ENCODE assay signal across 12 cellular contexts in genomic region chr2:195304310-195304709, GRCh38.
A peak's percentile ranks its signal among the peaks of the same experiment; 100 is the strongest.
DNase-seq lines count a peak whose midpoint lies in the region; ATAC-seq, FAIRE-seq and TF ChIP-seq lines count a peak whose summit lies in the region.
"Had no signal": no experiment of that assay in that cellular context is flagged by ENCODE, and none has a peak within 500 bp of the region (broad histone marks: within the 10 kb centered on the region; RNA-seq: fewer than 3 reads in every experiment).

No MANE protein-coding gene starts in this region.

- TF ChIP-seq EP300 in GM12878 (IDR thresholded peaks at IDR 0.05; ENCODE audit: borderline replicate concordance in 1 of 2, control insufficient read depth in 1 of 2, low read depth in 2 of 2, low read length in 2 of 2) = no peak

- 45% methylated on average over 5 of the region's 5 CpGs for WGBS in GM12878 (ENCODE audit: insufficient coverage, insufficient replicate concordance, low lambda C conversion rate, missing lambda C conversion rate)
- 64% methylated on average over 5 of the region's 5 CpGs for WGBS in smooth muscle cell (ENCODE audit: low lambda C conversion rate)

- no peaks in the 10 kb centered on the region for H4K20me1 ChIP-seq in Loucy (ENCODE audit: insufficient read depth, low read length, poor library complexity, severe bottlenecking)
- H4K20me1 ChIP-seq in GM12878 (ENCODE audit: control insufficient read depth, insufficient read depth) = no peaks in the 10 kb centered on the region
- H4K20me1 ChIP-seq in smooth muscle cell (ENCODE audit: low read depth) = no peaks in the 10 kb centered on the region

- ATAC-seq in activated CD8-positive, alpha-beta T cell treated with anti-CD3 and anti-CD28 coated beads for 36 hours = no peak
- ATAC-seq in activated CD8-positive, alpha-beta T cell treated with anti-CD3 and anti-CD28 coated beads, Interleukin-2, amount 10 ng/mL, durations not matched to agents 7 days and 5 days = no peak
- ATAC-seq in GM12878 = peak; percentile 34; the same call in 2 of the 3 replicates

- H3K27ac ChIP-seq in GM12878 (ENCODE audit: control insufficient read depth, insufficient read depth) (no peak overlapping the region), smooth muscle cell (ENCODE audit: low read depth) (no peak overlapping the region)
- H3K27ac ChIP-seq: thyroid gland had no signal

- H3K27me3 Mint-ChIP-seq in activated CD8-positive, alpha-beta T cell treated with anti-CD3 and anti-CD28 coated beads for 36 hours = no peaks in the 10 kb centered on the region
- H3K27me3 Mint-ChIP-seq in activated CD8-positive, alpha-beta T cell treated with anti-CD3 and anti-CD28 coated beads, Interleukin-2, amount 10 ng/mL, durations not matched to agents 7 days and 5 days (ENCODE audit: low read depth) = peaks cover 5% of the 10 kb centered on the region

- H3K9me3 ChIP-seq in Loucy (ENCODE audit: insufficient read depth, low read depth, low read length) = no peaks in the 10 kb centered on the region
- no peaks in the 10 kb centered on the region for H3K9me3 ChIP-seq in GM12878 (replicated peaks; ENCODE audit: control insufficient read depth, insufficient read depth, low read length)
- no peaks in the 10 kb centered on the region for H3K9me3 ChIP-seq in smooth muscle cell (replicated peaks; ENCODE audit: low read depth)
- H3K9me3 ChIP-seq: thyroid gland had no signal

- H3K36me3 ChIP-seq in Loucy (ENCODE audit: insufficient read depth, low read length) = no peaks in the 10 kb centered on the region
- no peaks in the 10 kb centered on the region for H3K36me3 ChIP-seq in GM12878 (ENCODE audit: control insufficient read depth in 2 of 2, insufficient read depth in 2 of 2, low read length in 1 of 2)
- H3K36me3 ChIP-seq in smooth muscle cell (ENCODE audit: low read depth) = no peaks in the 10 kb centered on the region
- H3K36me3 ChIP-seq: thyroid gland had no signal

- in situ Hi-C loops in GM12878 (cut with MboI) = loop anchor here (10.0 to 25.0 kb wide), 2 partner anchors 760 to 1617 kb away; no protein-coding TSS in a partner anchor

- H3K4me3 ChIP-seq in Loucy (ENCODE audit: low read length, poor library complexity, severe bottlenecking) (no peak overlapping the region), GM12878 (no peak overlapping the region), smooth muscle cell (no peak overlapping the region)
- H3K4me3 ChIP-seq: thyroid gland had no signal

- no peak for TF ChIP-seq POLR2A in GM12878 (IDR thresholded peaks at IDR 0.05; ENCODE audit: low read depth, low read length)

- SMC1A ChIA-PET in GM12878 (lab: Charles Lee; ENCODE audit: uncharacterized antibody, unreplicated experiment) = no interaction called here

- H3F3A ChIP-seq in Loucy (ENCODE audit: low read depth) (no peaks in the 10 kb centered on the region), smooth muscle cell (ENCODE audit: low read depth) (no peaks in the 10 kb centered on the region)

- no peaks in the 10 kb centered on the region for H3K4me1 Mint-ChIP-seq in activated CD8-positive, alpha-beta T cell treated with anti-CD3 and anti-CD28 coated beads for 36 hours (ENCODE audit: low read depth)
- H3K4me1 Mint-ChIP-seq in activated CD8-positive, alpha-beta T cell treated with anti-CD3 and anti-CD28 coated beads, Interleukin-2, amount 10 ng/mL, durations not matched to agents 7 days and 5 days (ENCODE audit: low read depth) = no peaks in the 10 kb centered on the region
- H3K4me1 Mint-ChIP-seq: activated B cell treated with CpG ODN at 0.5 μM for 24 hours had no signal

- H2AFZ ChIP-seq in Loucy (ENCODE audit: low read length) (no peak overlapping the region), GM12878 (ENCODE audit: control insufficient read depth, low read depth, low read length) (no peak overlapping the region), smooth muscle cell (ENCODE audit: low read depth) (no peak overlapping the region)

- H3K27me3 ChIP-seq in Loucy (ENCODE audit: insufficient read depth, low read length, poor library complexity, severe bottlenecking) = no peaks in the 10 kb centered on the region
- 0 out of 4 replicates have a peak, but pooled peaks cover 0 to 3% of the 10 kb centered on the region in 2 experiments for H3K27me3 ChIP-seq in GM12878 (replicated peaks in 1 of 2; ENCODE audit: control insufficient read depth in 2 of 2, insufficient read depth in 2 of 2, low read length in 1 of 2)
- no peaks in the 10 kb centered on the region for H3K27me3 ChIP-seq in smooth muscle cell (ENCODE audit: low read depth)
- H3K27me3 ChIP-seq: thyroid gland had no signal

- TF ChIP-seq RAD21 in GM12878 (IDR thresholded peaks at IDR 0.05; ENCODE audit: insufficient read depth, low read depth, low read length) = 0 out of 2 replicates have a peak, but pooled peaks have one; percentile 15

- CTCF ChIA-PET in activated CD8-positive, alpha-beta T cell treated with anti-CD3 and anti-CD28 coated beads for 36 hours (lab: Charles Lee) = no interaction called here
- CTCF ChIA-PET in activated CD8-positive, alpha-beta T cell treated with anti-CD3 and anti-CD28 coated beads, Interleukin-2, amount 10 ng/mL, durations not matched to agents 7 days and 5 days (lab: Charles Lee) = no interaction called here
- CTCF ChIA-PET in GM12878 (lab: Yijun Ruan, JAX) = interaction anchor here (0.7 to 1.0 kb wide), 3 partner anchors 16 to 986 kb away, joined by 3 to 5 read pairs (median 3); no protein-coding TSS in a partner anchor

- H3K36me3 Mint-ChIP-seq in activated CD8-positive, alpha-beta T cell treated with anti-CD3 and anti-CD28 coated beads for 36 hours (ENCODE audit: low read depth) = no peaks in the 10 kb centered on the region
- no peaks in the 10 kb centered on the region for H3K36me3 Mint-ChIP-seq in activated CD8-positive, alpha-beta T cell treated with anti-CD3 and anti-CD28 coated beads, Interleukin-2, amount 10 ng/mL, durations not matched to agents 7 days and 5 days (ENCODE audit: low read depth)

- BruUV-seq in GM12878 (replicated peaks; lab: Mats Ljungman, UMichigan) = no TSS peak

- H3K4me1 ChIP-seq in Loucy (ENCODE audit: insufficient read depth, low read length, poor library complexity, severe bottlenecking) = no peaks in the 10 kb centered on the region
- H3K4me1 ChIP-seq in GM12878 (ENCODE audit: control insufficient read depth, insufficient read depth, low read length) = no peaks in the 10 kb centered on the region
- H3K4me1 ChIP-seq in smooth muscle cell (ENCODE audit: low read depth) = no peaks in the 10 kb centered on the region
- H3K4me1 ChIP-seq: thyroid gland had no signal

- no peak overlapping the region for H3K4me3 Mint-ChIP-seq in activated CD8-positive, alpha-beta T cell treated with anti-CD3 and anti-CD28 coated beads for 36 hours
- H3K4me3 Mint-ChIP-seq in activated CD8-positive, alpha-beta T cell treated with anti-CD3 and anti-CD28 coated beads, Interleukin-2, amount 10 ng/mL, durations not matched to agents 7 days and 5 days = no peak overlapping the region
- H3K4me3 Mint-ChIP-seq: activated B cell treated with CpG ODN at 0.5 μM for 24 hours had no signal

- TF ChIP-seq CTCF in activated CD8-positive, alpha-beta T cell treated with anti-CD3 and anti-CD28 coated beads for 36 hours (IDR thresholded peaks at IDR 0.05) = no peak
- TF ChIP-seq CTCF in Loucy (conservative IDR thresholded peaks at IDR 0.05; ENCODE audit: low read length) = peak; percentile 56
- TF ChIP-seq CTCF in GM12878 (IDR thresholded peaks at IDR 0.05 in 2 of 3, conservative IDR thresholded peaks at IDR 0.05 in 1 of 3; ENCODE audit: control insufficient read depth in 2 of 3, extremely low read depth in 1 of 3, insufficient read depth in 1 of 3, low read depth in 3 of 3, low read length in 3 of 3) = peak; percentile 7 to 21 (median 21); a peak in 4 of 6 replicates
- TF ChIP-seq CTCF in smooth muscle cell (IDR thresholded peaks at IDR 0.05; ENCODE audit: borderline replicate concordance, insufficient read depth, poor library complexity, severe bottlenecking) = peak; percentile 23

- RAD21 ChIA-PET in GM12878 (lab: Charles Lee; ENCODE audit: unreplicated experiment) = interaction anchor here (1.0 kb wide), 1 partner anchor 356 kb away, joined by 3 read pairs; no protein-coding TSS in a partner anchor

- H3K9me2 ChIP-seq in Loucy (replicated peaks; ENCODE audit: low read depth, low read length) = no peaks in the 10 kb centered on the region

- no peaks in the 10 kb centered on the region for H3K79me2 ChIP-seq in Loucy (ENCODE audit: insufficient read depth, low read length)
- no peaks in the 10 kb centered on the region for H3K79me2 ChIP-seq in GM12878 (ENCODE audit: control insufficient read depth, insufficient read depth, low read length)
- H3K79me2 ChIP-seq in smooth muscle cell (ENCODE audit: low read depth) = no peaks in the 10 kb centered on the region

- peak; percentile 1 for DNase-seq in activated CD8-positive, alpha-beta T cell treated with anti-CD3 and anti-CD28 coated beads for 36 hours
- no peak for DNase-seq in activated CD8-positive, alpha-beta T cell treated with anti-CD3 and anti-CD28 coated beads, Interleukin-2, amount 10 ng/mL, durations not matched to agents 7 days and 5 days
- DNase-seq in GM12878 (ENCODE audit: low read depth, low spot score) (no peak), smooth muscle cell (lab: John Stamatoyannopoulos, UW; ENCODE audit: unreplicated experiment) (no peak), activated gamma-delta T cell treated with Interleukin-2 at 50 U/mL for 16 hours (no peak), SHP77 (lab: John Stamatoyannopoulos, UW) (no peak)
- no peak for DNase-seq in activated effector memory CD4-positive, alpha-beta T cell treated with anti-CD3 and anti-CD28 coated beads, Interleukin-2, amount 50 U/mL, for 16 hours
- DNase-seq: activated B cell treated with CpG ODN at 0.5 μM for 24 hours, NCI-H1092 treated with DMSO at 0.1 percent for 48 hours, thyroid gland had no signal

- H3K27ac Mint-ChIP-seq in activated CD8-positive, alpha-beta T cell treated with anti-CD3 and anti-CD28 coated beads for 36 hours = no peak overlapping the region
- no peak overlapping the region for H3K27ac Mint-ChIP-seq in activated CD8-positive, alpha-beta T cell treated with anti-CD3 and anti-CD28 coated beads, Interleukin-2, amount 10 ng/mL, durations not matched to agents 7 days and 5 days
- H3K27ac Mint-ChIP-seq: activated B cell treated with CpG ODN at 0.5 μM for 24 hours had no signal

- no peaks in the 10 kb centered on the region for H3K9me3 Mint-ChIP-seq in activated CD8-positive, alpha-beta T cell treated with anti-CD3 and anti-CD28 coated beads for 36 hours
- H3K9me3 Mint-ChIP-seq in activated CD8-positive, alpha-beta T cell treated with anti-CD3 and anti-CD28 coated beads, Interleukin-2, amount 10 ng/mL, durations not matched to agents 7 days and 5 days (ENCODE audit: insufficient read depth) = no peaks in the 10 kb centered on the region
- H3K9me3 Mint-ChIP-seq: activated B cell treated with CpG ODN at 0.5 μM for 24 hours had no signal

- intact Hi-C loops in activated CD8-positive, alpha-beta T cell treated with anti-CD3 and anti-CD28 coated beads for 36 hours (cut with micrococcal nuclease) = no loop called here
- intact Hi-C loops in GM12878 (cut with micrococcal nuclease; ENCODE audit: unreplicated experiment) = no loop called here

- no peak for FAIRE-seq in GM12878 (lab: Jason Lieb, UNC)
- FAIRE-seq: colon had no signal

- H3K9ac ChIP-seq in Loucy (ENCODE audit: low read depth, low read length, poor library complexity, severe bottlenecking) (no peak overlapping the region), GM12878 (ENCODE audit: control insufficient read depth, insufficient read depth, low read length) (no peak overlapping the region), smooth muscle cell (ENCODE audit: low read depth) (no peak overlapping the region)

- H3K4me2 ChIP-seq in Loucy (ENCODE audit: low read depth, low read length, poor library complexity, severe bottlenecking) (no peak overlapping the region), GM12878 (ENCODE audit: control insufficient read depth, insufficient read depth) (no peak overlapping the region), smooth muscle cell (peak overlapping the region; percentile 23)

- POLR2A ChIA-PET in activated CD8-positive, alpha-beta T cell treated with anti-CD3 and anti-CD28 coated beads for 36 hours (lab: Charles Lee) = no interaction called here
- POLR2A ChIA-PET in activated CD8-positive, alpha-beta T cell treated with anti-CD3 and anti-CD28 coated beads, Interleukin-2, amount 10 ng/mL, durations not matched to agents 7 days and 5 days (lab: Charles Lee) = no interaction called here
- POLR2A ChIA-PET in GM12878 (lab: Charles Lee) = no interaction called here
